11 cellular contexts compared by ENCODE assay signal in the genomic region with DNA sequence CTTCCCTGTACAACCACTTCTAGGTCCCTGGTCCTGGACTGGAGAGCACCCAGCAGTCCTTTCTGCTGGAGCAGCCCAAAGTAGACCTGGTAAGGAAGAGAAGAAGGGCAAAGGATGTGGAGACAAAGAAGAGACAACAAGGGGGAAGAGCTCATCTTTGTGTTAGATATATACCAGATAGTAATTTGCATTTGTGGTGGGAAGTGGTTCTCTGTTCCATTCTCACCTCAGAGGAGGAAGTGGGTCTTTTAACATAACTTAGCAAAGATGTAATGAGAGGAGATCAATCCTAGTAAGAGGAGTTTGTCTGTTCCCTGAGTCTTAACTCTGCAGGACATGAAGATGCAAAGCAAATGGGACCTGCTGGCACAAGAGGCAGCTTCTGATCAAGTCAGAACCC. TPM values are rescaled to one million over a fixed set of nuclear protein-coding genes. Genes with fewer than 3 reads are reported as not detected.
DNase-seq lines count a peak whose midpoint lies in the region; ATAC-seq lines count a peak whose summit lies in the region.
"Had no signal": no experiment of that assay in that cellular context is flagged by ENCODE, and none has a peak within 500 bp of the region (broad histone marks: within the 10 kb centered on the region; RNA-seq: fewer than 3 reads in every experiment).

No MANE protein-coding gene starts in this region.

- H3K27me3 Mint-ChIP-seq in activated CD8-positive, alpha-beta T cell treated with anti-CD3 and anti-CD28 coated beads, Interleukin-2, amount 10 ng/mL, durations not matched to agents 7 days and 5 days (ENCODE audit: low read depth): peaks cover 24% of the 10 kb centered on the region

- ATAC-seq in GM18868 (IDR thresholded peaks at IDR 0.05; ENCODE audit: unreplicated experiment) (peak; percentile 89), GM21515 (IDR thresholded peaks at IDR 0.05; ENCODE audit: unreplicated experiment) (peak; percentile 94), HG03095 (IDR thresholded peaks at IDR 0.05; ENCODE audit: unreplicated experiment) (peak; percentile 96)
- ATAC-seq in activated CD8-positive, alpha-beta T cell treated with anti-CD3 and anti-CD28 coated beads, Interleukin-2, amount 10 ng/mL, durations not matched to agents 7 days and 5 days: peak; percentile 65

- H4K8ac ChIP-seq in mesendoderm (ENCODE audit: low read depth, low read length): no peak overlapping the region

- H3K4ac ChIP-seq in mesendoderm (ENCODE audit: low read depth, low read length): no peak overlapping the region

- H2AK5ac ChIP-seq in mesendoderm (ENCODE audit: low read length): no peak overlapping the region

- H3K79me2 ChIP-seq in mesendoderm (ENCODE audit: control insufficient read depth, insufficient read depth, low read length): no peaks in the 10 kb centered on the region

- no peaks in the 10 kb centered on the region for H3K36me3 ChIP-seq in mesendoderm (ENCODE audit: control insufficient read depth, insufficient read depth, low read length)

- DNase-seq in activated CD8-positive, alpha-beta T cell treated with anti-CD3 and anti-CD28 coated beads, Interleukin-2, amount 10 ng/mL, durations not matched to agents 7 days and 5 days: peak; percentile 39
- DNase-seq in mesendoderm: no peak
- no peak for DNase-seq in T-helper 1 cell
- no peak for DNase-seq in NCI-H187 (lab: John Stamatoyannopoulos, UW)
- no peak for DNase-seq in activated CD4-positive, alpha-beta T cell treated with anti-CD3 and anti-CD28 coated beads for 48 hours
- DNase-seq: activated naive CD4-positive, alpha-beta T cell treated with Interleukin-2 at 50 U/mL for 16 hours; MV-4-11 had no signal

- H3K27ac ChIP-seq in mesendoderm (ENCODE audit: low read depth, low read length): no peak overlapping the region

- H3K56ac ChIP-seq in mesendoderm (ENCODE audit: low read length): no peak overlapping the region

- no peak overlapping the region for H4K5ac ChIP-seq in mesendoderm (ENCODE audit: low read length)

- no peak overlapping the region for H3K4me2 ChIP-seq in mesendoderm (ENCODE audit: low read length)

- no peak overlapping the region for H3K23ac ChIP-seq in mesendoderm (ENCODE audit: low read length)

- H3K27ac Mint-ChIP-seq in activated CD8-positive, alpha-beta T cell treated with anti-CD3 and anti-CD28 coated beads, Interleukin-2, amount 10 ng/mL, durations not matched to agents 7 days and 5 days: no peak overlapping the region

- H3K4me1 Mint-ChIP-seq in activated CD8-positive, alpha-beta T cell treated with anti-CD3 and anti-CD28 coated beads, Interleukin-2, amount 10 ng/mL, durations not matched to agents 7 days and 5 days (ENCODE audit: low read depth): no peaks in the 10 kb centered on the region

- H3K9me3 Mint-ChIP-seq in activated CD8-positive, alpha-beta T cell treated with anti-CD3 and anti-CD28 coated beads, Interleukin-2, amount 10 ng/mL, durations not matched to agents 7 days and 5 days (ENCODE audit: insufficient read depth): no peaks in the 10 kb centered on the region

- CTCF ChIA-PET in activated CD8-positive, alpha-beta T cell treated with anti-CD3 and anti-CD28 coated beads, Interleukin-2, amount 10 ng/mL, durations not matched to agents 7 days and 5 days (lab: Charles Lee): interaction anchor here (0.8 to 2.0 kb wide), 4 partner anchors 8 to 588 kb away, joined by 3 to 5 read pairs (median 4); no protein-coding TSS in a partner anchor

- no peak overlapping the region for H3K4me3 ChIP-seq in mesendoderm (ENCODE audit: low read length)

- no peak overlapping the region for H3K9ac ChIP-seq in mesendoderm (ENCODE audit: low read length)

- H3K36me3 Mint-ChIP-seq in activated CD8-positive, alpha-beta T cell treated with anti-CD3 and anti-CD28 coated beads, Interleukin-2, amount 10 ng/mL, durations not matched to agents 7 days and 5 days (ENCODE audit: low read depth): no peaks in the 10 kb centered on the region

- H3K4me1 ChIP-seq in mesendoderm (ENCODE audit: control insufficient read depth, low read depth, low read length): peaks cover 3% of the 10 kb centered on the region

- H2BK5ac ChIP-seq in mesendoderm (ENCODE audit: low read length): no peak overlapping the region

- POLR2A ChIA-PET in activated CD8-positive, alpha-beta T cell treated with anti-CD3 and anti-CD28 coated beads, Interleukin-2, amount 10 ng/mL, durations not matched to agents 7 days and 5 days (lab: Charles Lee): no interaction called here

- no peak overlapping the region for H2BK120ac ChIP-seq in mesendoderm (ENCODE audit: low read depth, low read length)

- H3K4me3 Mint-ChIP-seq in activated CD8-positive, alpha-beta T cell treated with anti-CD3 and anti-CD28 coated beads, Interleukin-2, amount 10 ng/mL, durations not matched to agents 7 days and 5 days: no peak overlapping the region

- no peak overlapping the region for H2BK15ac ChIP-seq in mesendoderm (replicated peaks; ENCODE audit: low read depth)

- H3K27me3 ChIP-seq in mesendoderm (ENCODE audit: insufficient read depth, low read length, poor library complexity): no peaks in the 10 kb centered on the region

- H3K79me1 ChIP-seq in mesendoderm (ENCODE audit: low read length): no peaks in the 10 kb centered on the region

- no peak overlapping the region for H3K18ac ChIP-seq in mesendoderm (ENCODE audit: low read length)

RNA-seq across cellular contexts. Expression of a gene that starts 8.0 kb away (rescaled TPM):
- total RNA-seq in activated CD8-positive, alpha-beta T cell treated with anti-CD3 and anti-CD28 coated beads, Interleukin-2, amount 10 ng/mL, durations not matched to agents 7 days and 5 days: under 1 TPM in 1 of 2 experiments, not detected in 1; 0.21 TPM
- 0.01 TPM for polyA plus RNA-seq in mesendoderm (2013, experiment 1 of 2)
- 0.04 TPM for polyA plus RNA-seq in mesendoderm (2013, experiment 2 of 2)
- total RNA-seq: H4 had no signal
